20 cellular contexts compared by ENCODE assay signal in the genomic region with DNA sequence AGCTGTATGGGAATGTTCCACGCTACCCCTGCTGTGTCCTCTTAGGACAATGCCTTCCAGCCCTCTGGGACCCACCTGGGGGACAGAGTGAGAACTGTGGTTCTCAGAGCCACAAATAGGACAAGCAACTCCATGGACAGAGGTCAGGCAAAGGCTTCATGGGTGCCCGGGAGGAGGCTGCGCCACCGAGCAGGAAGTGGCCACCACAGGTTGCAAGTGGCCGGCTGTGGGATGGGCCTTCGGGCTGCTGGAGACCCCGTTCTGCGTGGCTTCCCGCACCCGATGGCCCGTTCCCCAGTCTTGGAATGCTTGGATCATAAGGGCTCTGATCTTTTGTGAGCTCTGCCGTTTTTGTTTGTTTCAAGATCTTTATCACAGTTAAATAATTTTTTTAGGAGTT.
"Had no signal": no experiment of that assay in that cellular context is flagged by ENCODE, and none has a peak within 500 bp of the region (broad histone marks: within the 10 kb centered on the region; RNA-seq: fewer than 3 reads in every experiment).

No MANE protein-coding gene starts in this region.

- H3K4me3 ChIP-seq: lower lobe of right lung, SJSA1, upper lobe of left lung had no signal

- ATAC-seq: activated T-cell treated with anti-CD3 and anti-CD28 coated beads, Interleukin-2, amount 50 U/mL, for 4 hours; lower lobe of right lung; naive thymus-derived CD8-positive, alpha-beta T cell; stimulated activated effector memory CD8-positive, alpha-beta T cell treated with anti-CD3 and anti-CD28 coated beads, Interleukin-12 subunit alpha, Interleukin-12 subunit beta, amount 100 ng/mL, for 72 hours had no signal

- H3K36me3 Mint-ChIP-seq: activated CD4-positive, alpha-beta memory T cell treated with anti-CD3 and anti-CD28 coated beads for 36 hours; activated naive CD8-positive, alpha-beta T cell treated with anti-CD3 and anti-CD28 coated beads, Interleukin-2, amount 10 ng/mL, durations not matched to agents 7 days and 5 days; naive thymus-derived CD8-positive, alpha-beta T cell; stimulated activated effector memory CD8-positive, alpha-beta T cell treated with anti-CD3 and anti-CD28 coated beads, Interleukin-12 subunit alpha, Interleukin-12 subunit beta, amount 100 ng/mL, for 72 hours had no signal

- DNase-seq: activated CD4-positive, alpha-beta memory T cell treated with anti-CD3 and anti-CD28 coated beads for 36 hours; activated CD4-positive, alpha-beta T cell treated with anti-CD3 and anti-CD28 coated beads for 1 hour; activated gamma-delta T cell; activated naive CD8-positive, alpha-beta T cell treated with anti-CD3 and anti-CD28 coated beads, Interleukin-2, amount 10 ng/mL, durations not matched to agents 7 days and 5 days; activated T-cell treated with anti-CD3 and anti-CD28 coated beads, Interleukin-2, amount 50 U/mL, for 4 hours; central memory CD4-positive, alpha-beta T cell; cortex of kidney; effector memory CD4-positive, alpha-beta T cell; hypothalamus; lower lobe of right lung; midbrain; naive thymus-derived CD8-positive, alpha-beta T cell; substantia nigra; T-helper 9 cell had no signal

- H3K36me3 ChIP-seq: ascending aorta, lower lobe of right lung, SJSA1, upper lobe of left lung had no signal

- H3K9me3 Mint-ChIP-seq: activated CD4-positive, alpha-beta memory T cell treated with anti-CD3 and anti-CD28 coated beads for 36 hours; activated naive CD8-positive, alpha-beta T cell treated with anti-CD3 and anti-CD28 coated beads, Interleukin-2, amount 10 ng/mL, durations not matched to agents 7 days and 5 days; activated T-cell treated with anti-CD3 and anti-CD28 coated beads, Interleukin-2, amount 50 U/mL, for 4 hours; stimulated activated effector memory CD8-positive, alpha-beta T cell treated with anti-CD3 and anti-CD28 coated beads, Interleukin-12 subunit alpha, Interleukin-12 subunit beta, amount 100 ng/mL, for 72 hours had no signal

- H3K4me1 ChIP-seq: lower lobe of right lung, upper lobe of left lung had no signal

- H3K9me3 ChIP-seq: ascending aorta, lower lobe of right lung, SJSA1, upper lobe of left lung had no signal

- H3K27ac Mint-ChIP-seq: activated CD4-positive, alpha-beta memory T cell treated with anti-CD3 and anti-CD28 coated beads for 36 hours; activated naive CD8-positive, alpha-beta T cell treated with anti-CD3 and anti-CD28 coated beads, Interleukin-2, amount 10 ng/mL, durations not matched to agents 7 days and 5 days; naive thymus-derived CD8-positive, alpha-beta T cell; progenitor cell of endocrine pancreas; stimulated activated effector memory CD8-positive, alpha-beta T cell treated with anti-CD3 and anti-CD28 coated beads, Interleukin-12 subunit alpha, Interleukin-12 subunit beta, amount 100 ng/mL, for 72 hours had no signal

- H3K27me3 ChIP-seq: ascending aorta, SJSA1, upper lobe of left lung had no signal

- H3K4me3 Mint-ChIP-seq: activated CD4-positive, alpha-beta memory T cell treated with anti-CD3 and anti-CD28 coated beads for 36 hours; activated naive CD8-positive, alpha-beta T cell treated with anti-CD3 and anti-CD28 coated beads, Interleukin-2, amount 10 ng/mL, durations not matched to agents 7 days and 5 days; activated T-cell treated with anti-CD3 and anti-CD28 coated beads, Interleukin-2, amount 50 U/mL, for 4 hours; naive thymus-derived CD8-positive, alpha-beta T cell; stimulated activated effector memory CD8-positive, alpha-beta T cell treated with anti-CD3 and anti-CD28 coated beads, Interleukin-12 subunit alpha, Interleukin-12 subunit beta, amount 100 ng/mL, for 72 hours had no signal

- H3K4me1 Mint-ChIP-seq: activated naive CD8-positive, alpha-beta T cell treated with anti-CD3 and anti-CD28 coated beads, Interleukin-2, amount 10 ng/mL, durations not matched to agents 7 days and 5 days; naive thymus-derived CD8-positive, alpha-beta T cell; stimulated activated effector memory CD8-positive, alpha-beta T cell treated with anti-CD3 and anti-CD28 coated beads, Interleukin-12 subunit alpha, Interleukin-12 subunit beta, amount 100 ng/mL, for 72 hours had no signal

- H3K27ac ChIP-seq: epithelial cell of prostate, lower lobe of right lung, SJSA1, upper lobe of left lung had no signal
